ENCODE assay signal across 8 cellular contexts in genomic region chr19:12783849-12784393, GRCh38. TPM values are rescaled to one million over a fixed set of nuclear protein-coding genes. Genes with fewer than 3 reads are reported as not detected.
DNase-seq lines count a peak whose midpoint lies in the region; ATAC-seq and TF ChIP-seq lines count a peak whose summit lies in the region.

No MANE protein-coding gene starts in this region.

- H3K36me3 Mint-ChIP-seq in GM23338 (ENCODE audit: low read depth): no peaks in the 10 kb centered on the region
- no peaks in the 10 kb centered on the region for H3K36me3 Mint-ChIP-seq in activated CD8-positive, alpha-beta T cell treated with anti-CD3 and anti-CD28 coated beads, Interleukin-2, amount 10 ng/mL, durations not matched to agents 7 days and 5 days (ENCODE audit: low read depth)

- no peak for ATAC-seq in GM23338
- no peak for ATAC-seq in activated CD8-positive, alpha-beta T cell treated with anti-CD3 and anti-CD28 coated beads, Interleukin-2, amount 10 ng/mL, durations not matched to agents 7 days and 5 days
- ATAC-seq in HG02885 (IDR thresholded peaks at IDR 0.05; ENCODE audit: poor library complexity, unreplicated experiment): no peak
- ATAC-seq in HG02981 (IDR thresholded peaks at IDR 0.05; ENCODE audit: unreplicated experiment): no peak

- H3K27ac ChIP-seq in GM23338 (ENCODE audit: low read depth) (no peak overlapping the region), right atrium auricular region (peak overlapping the region; percentile 96 to 99)

- H3K9me3 ChIP-seq in right atrium auricular region (no peaks in the 10 kb centered on the region), skeletal muscle satellite cell (replicated peaks; ENCODE audit: low read length) (no peaks in the 10 kb centered on the region)

- no peak overlapping the region for H3K27ac Mint-ChIP-seq in GM23338
- H3K27ac Mint-ChIP-seq in activated CD8-positive, alpha-beta T cell treated with anti-CD3 and anti-CD28 coated beads, Interleukin-2, amount 10 ng/mL, durations not matched to agents 7 days and 5 days: peak overlapping the region; percentile 82

- peak overlapping the region; percentile 86 for H3K4me2 ChIP-seq in GM23338
- peak overlapping the region; percentile 65 for H3K4me2 ChIP-seq in skeletal muscle satellite cell (ENCODE audit: low read length)

- H3K4me1 Mint-ChIP-seq in GM23338: peaks cover 23% of the 10 kb centered on the region
- H3K4me1 Mint-ChIP-seq in activated CD8-positive, alpha-beta T cell treated with anti-CD3 and anti-CD28 coated beads, Interleukin-2, amount 10 ng/mL, durations not matched to agents 7 days and 5 days (ENCODE audit: low read depth): peaks cover 38% of the 10 kb centered on the region

- no peaks in the 10 kb centered on the region for H3K9me2 ChIP-seq in GM23338 (ENCODE audit: insufficient read depth)

- TF ChIP-seq CTCF in GM23338 (conservative IDR thresholded peaks at IDR 0.05; ENCODE audit: low read depth in 2 of 2) (no peak), right atrium auricular region (IDR thresholded peaks at IDR 0.05) (no peak)

- H3K4me3 ChIP-seq in GM23338: peak overlapping the region; percentile 68; the same call in 1 of the 2 replicates
- H3K4me3 ChIP-seq in right atrium auricular region: peak overlapping the region in 1 of 2 donors; percentile 53
- peak overlapping the region; percentile 35 for H3K4me3 ChIP-seq in skeletal muscle satellite cell (ENCODE audit: low read length)

- H3K9me3 Mint-ChIP-seq in GM23338: no peaks in the 10 kb centered on the region
- no peaks in the 10 kb centered on the region for H3K9me3 Mint-ChIP-seq in activated CD8-positive, alpha-beta T cell treated with anti-CD3 and anti-CD28 coated beads, Interleukin-2, amount 10 ng/mL, durations not matched to agents 7 days and 5 days (ENCODE audit: insufficient read depth)

- no peak overlapping the region for H2AFZ ChIP-seq in GM23338

- H4K20me1 ChIP-seq in GM23338 (replicated peaks; ENCODE audit: insufficient read depth): no peaks in the 10 kb centered on the region

- peaks cover 11% of the 10 kb centered on the region for H3K27me3 Mint-ChIP-seq in GM23338 (ENCODE audit: insufficient read depth, low read depth, poor library complexity)
- H3K27me3 Mint-ChIP-seq in activated CD8-positive, alpha-beta T cell treated with anti-CD3 and anti-CD28 coated beads, Interleukin-2, amount 10 ng/mL, durations not matched to agents 7 days and 5 days (ENCODE audit: low read depth): no peaks in the 10 kb centered on the region

- CTCF ChIA-PET in activated CD8-positive, alpha-beta T cell treated with anti-CD3 and anti-CD28 coated beads, Interleukin-2, amount 10 ng/mL, durations not matched to agents 7 days and 5 days (lab: Charles Lee): interaction anchor here (1.8 kb wide), 1 partner anchor 11 kb away, joined by 17 read pairs; no protein-coding TSS in a partner anchor

- peak overlapping the region; percentile 68 for H3K4me3 Mint-ChIP-seq in GM23338
- H3K4me3 Mint-ChIP-seq in activated CD8-positive, alpha-beta T cell treated with anti-CD3 and anti-CD28 coated beads, Interleukin-2, amount 10 ng/mL, durations not matched to agents 7 days and 5 days: peak overlapping the region; percentile 47

- peak overlapping the region; percentile 65 for H3K9ac ChIP-seq in skeletal muscle satellite cell (ENCODE audit: low read depth, low read length)

- peaks cover 29% of the 10 kb centered on the region for H3F3A ChIP-seq in GM23338 (replicated peaks; ENCODE audit: low read depth)

- no peak for DNase-seq in GM23338 (ENCODE audit: low spot score)
- DNase-seq in activated CD8-positive, alpha-beta T cell treated with anti-CD3 and anti-CD28 coated beads, Interleukin-2, amount 10 ng/mL, durations not matched to agents 7 days and 5 days: no peak
- peak; percentile 79 for DNase-seq in right atrium auricular region (ENCODE audit: low spot score)
- no peak for DNase-seq in NCI-H187 treated with DMSO at 0.1 percent for 48 hours (lab: John Stamatoyannopoulos, UW)
- DNase-seq in UCSD-AML1 (lab: John Stamatoyannopoulos, UW; ENCODE audit: unreplicated experiment): no peak

- H3K27me3 ChIP-seq in GM23338 (ENCODE audit: insufficient read depth) (no peaks in the 10 kb centered on the region), right atrium auricular region (no peaks in the 10 kb centered on the region), skeletal muscle satellite cell (ENCODE audit: control insufficient read depth, insufficient read depth, low read length) (no peaks in the 10 kb centered on the region)

- H3K36me3 ChIP-seq in GM23338 (ENCODE audit: insufficient read depth) (no peaks in the 10 kb centered on the region), right atrium auricular region (no peaks in the 10 kb centered on the region), skeletal muscle satellite cell (ENCODE audit: insufficient read depth, low read length) (no peaks in the 10 kb centered on the region)

- peaks cover 31% of the 10 kb centered on the region for H3K4me1 ChIP-seq in GM23338 (ENCODE audit: insufficient read depth)
- peaks cover 0 to 72% of the 10 kb centered on the region in 2 donors for H3K4me1 ChIP-seq in right atrium auricular region
- H3K4me1 ChIP-seq in skeletal muscle satellite cell (ENCODE audit: control insufficient read depth, insufficient read depth, low read length): peaks cover 78% of the 10 kb centered on the region

- POLR2A ChIA-PET in activated CD8-positive, alpha-beta T cell treated with anti-CD3 and anti-CD28 coated beads, Interleukin-2, amount 10 ng/mL, durations not matched to agents 7 days and 5 days (lab: Charles Lee): interaction anchor here (15.2 kb wide), 1 partner anchor 10 kb away, joined by 380 read pairs; the partner anchor contains the start of gene JUNB

- H3K79me2 ChIP-seq in GM23338 (replicated peaks; ENCODE audit: insufficient read depth): no peaks in the 10 kb centered on the region

TF ChIP-seq in GM23338, 12 proteins besides CTCF, POLR2A, EP300 and RAD21:
- TF ChIP-seq CREB1 (CRISPR knock-in tag; IDR thresholded peaks at IDR 0.05; ENCODE audit: low read depth): no peak
- no peak for TF ChIP-seq JUNB (IDR thresholded peaks at IDR 0.05; ENCODE audit: unreplicated experiment)
- TF ChIP-seq ZNF331 (CRISPR knock-in tag; IDR thresholded peaks at IDR 0.05; ENCODE audit: low read depth): no peak
- no peak for TF ChIP-seq POLR2AphosphoS5 (IDR thresholded peaks at IDR 0.05; ENCODE audit: low read depth)
TF ChIP-seq in GM23338: peak in this region for 0.

RNA-seq across cellular contexts. Expression of gene JUNB, which starts 7.4 kb away (rescaled TPM):
- 16.0 and 20.2 TPM in 2 replicates for total RNA-seq in GM23338 (2014; rRNA removed; shearing (Covaris generic))
- 7.7 and 7.8 TPM in 2 replicates for polyA plus RNA-seq in GM23338 (2016; fragmentation: Nextera tagmentation; extraction: Ambion mirVana)
- total RNA-seq in activated CD8-positive, alpha-beta T cell treated with anti-CD3 and anti-CD28 coated beads, Interleukin-2, amount 10 ng/mL, durations not matched to agents 7 days and 5 days: 10 to 100 TPM; 90.4 to 92.9 TPM
- total RNA-seq in right atrium auricular region: 100 to 1,000 TPM; 321 to 506 TPM
- 103 and 132 TPM in 2 replicates for total RNA-seq in skeletal muscle satellite cell (2012; rRNA removed)

RNA-seq across cellular contexts. Expression of gene HOOK2, which starts 8.6 kb away (rescaled TPM):
- total RNA-seq in GM23338 (2014; rRNA removed; shearing (Covaris generic)): 85.3 and 86.4 TPM in 2 replicates
- 46.9 and 56.9 TPM in 2 replicates for polyA plus RNA-seq in GM23338 (2016; fragmentation: Nextera tagmentation; extraction: Ambion mirVana)
- 10 to 100 TPM; 14.4 to 16.9 TPM for total RNA-seq in activated CD8-positive, alpha-beta T cell treated with anti-CD3 and anti-CD28 coated beads, Interleukin-2, amount 10 ng/mL, durations not matched to agents 7 days and 5 days
- 10 to 100 TPM; 11.4 to 12.2 TPM for total RNA-seq in right atrium auricular region
- total RNA-seq in skeletal muscle satellite cell (2012; rRNA removed): 9.1 and 12.2 TPM in 2 replicates

RNA-seq across cellular contexts. Expression of gene PRDX2, which starts 17.7 kb away (rescaled TPM):
- 465 and 486 TPM in 2 replicates for total RNA-seq in GM23338 (2014; rRNA removed; shearing (Covaris generic))
- 314 and 346 TPM in 2 replicates for polyA plus RNA-seq in GM23338 (2016; fragmentation: Nextera tagmentation; extraction: Ambion mirVana)
- total RNA-seq in activated CD8-positive, alpha-beta T cell treated with anti-CD3 and anti-CD28 coated beads, Interleukin-2, amount 10 ng/mL, durations not matched to agents 7 days and 5 days: 100 to 1,000 TPM; 250 to 267 TPM
- total RNA-seq in right atrium auricular region: 100 to 1,000 TPM; 702 to 859 TPM
- total RNA-seq in skeletal muscle satellite cell (2012; rRNA removed): 112 and 139 TPM in 2 replicates

RNA-seq across cellular contexts. Expression of gene THSD8, which starts 17.9 kb away (rescaled TPM):
- total RNA-seq in GM23338 (2014; rRNA removed; shearing (Covaris generic)): 0.38 TPM in 1 of 2 replicates, not detected in the other
- 38.5 and 42.2 TPM in 2 replicates for polyA plus RNA-seq in GM23338 (2016; fragmentation: Nextera tagmentation; extraction: Ambion mirVana)
- total RNA-seq in activated CD8-positive, alpha-beta T cell treated with anti-CD3 and anti-CD28 coated beads, Interleukin-2, amount 10 ng/mL, durations not matched to agents 7 days and 5 days: 10 to 100 TPM; 17.7 to 30.9 TPM
- not detected for total RNA-seq in right atrium auricular region
- not detected in 2 replicates for total RNA-seq in skeletal muscle satellite cell (2012; rRNA removed)

RNA-seq across cellular contexts. Expression of gene RNASEH2A, which starts 22.5 kb away (rescaled TPM):
- total RNA-seq in GM23338 (2014; rRNA removed; shearing (Covaris generic)): 62.6 and 68.2 TPM in 2 replicates
- 39.4 and 40.5 TPM in 2 replicates for polyA plus RNA-seq in GM23338 (2016; fragmentation: Nextera tagmentation; extraction: Ambion mirVana)
- 10 to 100 TPM; 49.2 to 64.0 TPM for total RNA-seq in activated CD8-positive, alpha-beta T cell treated with anti-CD3 and anti-CD28 coated beads, Interleukin-2, amount 10 ng/mL, durations not matched to agents 7 days and 5 days
- total RNA-seq in right atrium auricular region: 1 to 10 TPM; 3.1 to 4.0 TPM
- total RNA-seq in skeletal muscle satellite cell (2012; rRNA removed): 25.6 and 28.4 TPM in 2 replicates
